12 cellular contexts compared by ENCODE assay signal in the genomic region with DNA sequence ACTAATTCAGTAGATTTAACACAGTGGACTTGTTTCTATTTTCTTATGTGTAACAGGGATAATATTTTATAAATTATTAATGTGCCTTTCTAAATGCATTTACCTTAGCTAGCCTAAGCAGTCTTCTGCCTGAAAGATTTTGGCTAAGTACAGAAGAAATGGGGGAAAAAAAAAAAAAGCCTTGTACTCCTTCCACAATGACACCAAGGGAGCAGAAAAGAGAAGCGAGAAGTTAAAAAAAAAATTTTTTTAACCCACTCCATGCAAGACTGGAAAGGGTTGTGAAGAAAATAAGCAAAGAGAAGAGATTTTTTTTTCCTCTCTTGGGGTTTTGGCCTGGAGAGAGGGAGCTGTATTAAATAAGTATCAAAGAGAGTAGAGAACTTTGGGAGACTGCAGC. TPM values are rescaled to one million over a fixed set of nuclear protein-coding genes. Genes with fewer than 3 reads are reported as not detected.
A peak's percentile ranks its signal among the peaks of the same experiment; 100 is the strongest.
DNase-seq lines count a peak whose midpoint lies in the region; ATAC-seq and TF ChIP-seq lines count a peak whose summit lies in the region.
"Had no signal": no experiment of that assay in that cellular context is flagged by ENCODE, and none has a peak within 500 bp of the region (broad histone marks: within the 10 kb centered on the region; RNA-seq: fewer than 3 reads in every experiment).

No MANE protein-coding gene starts in this region.

- CTCF ChIA-PET in Caco-2 (lab: Charles Lee): no interaction called here

- H3K36me3 ChIP-seq in Caco-2 (ENCODE audit: control insufficient read depth, insufficient read depth, low read length): no peaks in the 10 kb centered on the region
- H3K36me3 ChIP-seq: esophagus squamous epithelium, tibial artery had no signal

- BruUV-seq in Caco-2 (replicated peaks; lab: Mats Ljungman, UMichigan): no TSS peak

- H3K4me3 ChIP-seq in Caco-2 (ENCODE audit: low read depth, low read length): no peak overlapping the region
- H3K4me3 ChIP-seq: esophagus squamous epithelium, tibial artery had no signal

- H3K4me1 ChIP-seq in Caco-2: no peaks in the 10 kb centered on the region
- H3K4me1 ChIP-seq: tibial artery had no signal

- H3K9me3 ChIP-seq in Caco-2: no peaks in the 10 kb centered on the region
- H3K9me3 ChIP-seq: esophagus squamous epithelium, tibial artery had no signal

- H3K27me3 Mint-ChIP-seq in activated T-cell treated with anti-CD3 and anti-CD28 coated beads, Interleukin-2, amount 50 U/mL, for 24 hours: no peaks in the 10 kb centered on the region
- peaks cover 6% of the 10 kb centered on the region for H3K27me3 Mint-ChIP-seq in Caco-2 (ENCODE audit: insufficient read depth, unreplicated experiment)

- H3K36me3 Mint-ChIP-seq in activated T-cell treated with anti-CD3 and anti-CD28 coated beads, Interleukin-2, amount 50 U/mL, for 24 hours (ENCODE audit: low read depth): peaks cover 1% of the 10 kb centered on the region
- H3K36me3 Mint-ChIP-seq in stimulated activated effector memory CD8-positive, alpha-beta T cell treated with anti-CD3 and anti-CD28 coated beads, Interleukin-12 subunit alpha, Interleukin-12 subunit beta, amount 100 ng/mL, for 72 hours: peaks cover 12% of the 10 kb centered on the region
- H3K36me3 Mint-ChIP-seq in Caco-2 (ENCODE audit: insufficient read depth, unreplicated experiment): no peaks in the 10 kb centered on the region

- TF ChIP-seq CTCF in Caco-2 (IDR thresholded peaks at IDR 0.05; ENCODE audit: insufficient read depth in 1 of 2, low read depth in 1 of 2, low read length in 1 of 2, severe bottlenecking in 1 of 2, unreplicated experiment in 1 of 2): no peak

- DNase-seq in activated T-cell treated with anti-CD3 and anti-CD28 coated beads, Interleukin-2, amount 50 U/mL, for 24 hours: no peak
- no peak for DNase-seq in activated T-cell treated with anti-CD3 and anti-CD28 coated beads, Interleukin-2, amount 50 U/mL, for 1 hour
- peak; percentile 34 for DNase-seq in MV-4-11 (lab: John Stamatoyannopoulos, UW)
- DNase-seq in stimulated activated effector memory CD8-positive, alpha-beta T cell treated with anti-CD3 and anti-CD28 coated beads, Interleukin-12 subunit alpha, Interleukin-12 subunit beta, amount 100 ng/mL, for 72 hours (ENCODE audit: low spot score in 2 of 2): no peak
- no peak for DNase-seq in EL
- no peak for DNase-seq in Caco-2
- no peak for DNase-seq in stimulated activated CD4-positive, alpha-beta T cell treated with anti-CD3 and anti-CD28 coated beads, Interleukin-4, amount 100 ng/mL, for 24 hours
- DNase-seq: esophagus squamous epithelium, occipital lobe, SIG-M5, tibial artery had no signal

- no peaks in the 10 kb centered on the region for H3K27me3 ChIP-seq in Caco-2 (replicated peaks; ENCODE audit: control insufficient read depth, insufficient read depth, low read length)
- H3K27me3 ChIP-seq: esophagus squamous epithelium, tibial artery had no signal

- no peaks in the 10 kb centered on the region for H3K9me3 Mint-ChIP-seq in activated T-cell treated with anti-CD3 and anti-CD28 coated beads, Interleukin-2, amount 50 U/mL, for 24 hours
- H3K9me3 Mint-ChIP-seq in stimulated activated effector memory CD8-positive, alpha-beta T cell treated with anti-CD3 and anti-CD28 coated beads, Interleukin-12 subunit alpha, Interleukin-12 subunit beta, amount 100 ng/mL, for 72 hours: peaks cover 2% of the 10 kb centered on the region
- H3K9me3 Mint-ChIP-seq in Caco-2 (ENCODE audit: unreplicated experiment): no peaks in the 10 kb centered on the region

- peak overlapping the region; percentile 93 for H3K27ac Mint-ChIP-seq in activated T-cell treated with anti-CD3 and anti-CD28 coated beads, Interleukin-2, amount 50 U/mL, for 24 hours
- H3K27ac Mint-ChIP-seq in stimulated activated effector memory CD8-positive, alpha-beta T cell treated with anti-CD3 and anti-CD28 coated beads, Interleukin-12 subunit alpha, Interleukin-12 subunit beta, amount 100 ng/mL, for 72 hours: peak overlapping the region; percentile 98
- H3K27ac Mint-ChIP-seq in Caco-2 (ENCODE audit: unreplicated experiment): no peak overlapping the region

- peaks cover 83% of the 10 kb centered on the region for H3K4me1 Mint-ChIP-seq in activated T-cell treated with anti-CD3 and anti-CD28 coated beads, Interleukin-2, amount 50 U/mL, for 24 hours (ENCODE audit: low read depth)
- H3K4me1 Mint-ChIP-seq in stimulated activated effector memory CD8-positive, alpha-beta T cell treated with anti-CD3 and anti-CD28 coated beads, Interleukin-12 subunit alpha, Interleukin-12 subunit beta, amount 100 ng/mL, for 72 hours: peaks cover 44% of the 10 kb centered on the region
- H3K4me1 Mint-ChIP-seq in Caco-2 (ENCODE audit: low read depth, unreplicated experiment): no peaks in the 10 kb centered on the region

- POLR2A ChIA-PET in Caco-2 (lab: Charles Lee): no interaction called here

- peak; percentile 11 for ATAC-seq in GM21825 (IDR thresholded peaks at IDR 0.05; ENCODE audit: unreplicated experiment)
- no peak for ATAC-seq in stimulated activated effector memory CD8-positive, alpha-beta T cell treated with anti-CD3 and anti-CD28 coated beads, Interleukin-12 subunit alpha, Interleukin-12 subunit beta, amount 100 ng/mL, for 72 hours

- H3K4me3 Mint-ChIP-seq in activated T-cell treated with anti-CD3 and anti-CD28 coated beads, Interleukin-2, amount 50 U/mL, for 24 hours: peak overlapping the region; percentile 75
- peak overlapping the region; percentile 65 for H3K4me3 Mint-ChIP-seq in stimulated activated effector memory CD8-positive, alpha-beta T cell treated with anti-CD3 and anti-CD28 coated beads, Interleukin-12 subunit alpha, Interleukin-12 subunit beta, amount 100 ng/mL, for 72 hours
- H3K4me3 Mint-ChIP-seq in Caco-2 (ENCODE audit: unreplicated experiment): no peak overlapping the region

- intact Hi-C loops in Caco-2 (cut with micrococcal nuclease; ENCODE audit: unreplicated experiment): no loop called here

RNA-seq across cellular contexts. Expression of gene NELL2, which starts 28.7 kb away (rescaled TPM):
- total RNA-seq in Caco-2 (2022): 0.70 and 0.81 TPM in 2 replicates
